ENCODE assay signal across 1 cellular context in the genomic region with DNA sequence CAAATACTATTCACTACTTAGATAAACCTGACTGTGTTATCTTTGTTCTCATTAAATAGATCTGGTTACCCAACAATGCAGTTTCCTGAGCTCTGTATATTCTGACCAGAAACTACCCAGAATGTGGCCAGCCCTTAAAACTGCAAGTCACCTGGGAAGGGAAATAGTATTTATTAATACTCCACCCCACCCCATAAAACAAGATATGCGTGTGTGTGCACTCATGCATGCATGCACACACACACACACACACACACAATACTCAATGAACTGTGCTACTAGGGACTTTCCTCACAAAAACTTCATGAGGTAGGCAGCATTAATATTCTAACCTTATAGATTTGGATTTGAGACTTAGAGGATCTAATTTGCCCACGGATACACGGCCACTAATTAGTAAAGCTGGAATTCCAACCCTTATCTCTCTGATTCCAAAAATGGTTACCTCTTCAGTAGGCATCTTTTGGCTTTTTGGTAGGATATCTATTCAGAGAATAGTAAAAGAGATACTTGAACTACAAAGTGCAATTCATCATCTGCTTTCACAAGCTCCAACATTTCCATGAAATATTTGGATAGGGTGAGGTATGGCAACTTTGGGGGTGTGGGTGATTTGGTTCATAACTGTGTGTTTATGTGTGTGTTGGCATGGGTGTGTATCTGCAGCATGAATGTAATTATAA.
A peak's percentile ranks its signal among the peaks of the same experiment; 100 is the strongest.
TF ChIP-seq lines count a peak whose summit lies in the region.

No MANE protein-coding gene starts in this region.

TF ChIP-seq in IMR-90, 13 proteins besides CTCF, POLR2A, EP300 and RAD21:
- TF ChIP-seq RCOR1 (IDR thresholded peaks at IDR 0.05; ENCODE audit: insufficient replicate concordance, low read length): no peak
- 0 out of 2 replicates have a peak, but pooled peaks have one; percentile 6 for TF ChIP-seq NFE2L2 (IDR thresholded peaks at IDR 0.05; ENCODE audit: low read depth, low read length)
TF ChIP-seq in IMR-90: peak in this region for 1.
